8 cellular contexts compared by ENCODE assay signal in the genomic region with DNA sequence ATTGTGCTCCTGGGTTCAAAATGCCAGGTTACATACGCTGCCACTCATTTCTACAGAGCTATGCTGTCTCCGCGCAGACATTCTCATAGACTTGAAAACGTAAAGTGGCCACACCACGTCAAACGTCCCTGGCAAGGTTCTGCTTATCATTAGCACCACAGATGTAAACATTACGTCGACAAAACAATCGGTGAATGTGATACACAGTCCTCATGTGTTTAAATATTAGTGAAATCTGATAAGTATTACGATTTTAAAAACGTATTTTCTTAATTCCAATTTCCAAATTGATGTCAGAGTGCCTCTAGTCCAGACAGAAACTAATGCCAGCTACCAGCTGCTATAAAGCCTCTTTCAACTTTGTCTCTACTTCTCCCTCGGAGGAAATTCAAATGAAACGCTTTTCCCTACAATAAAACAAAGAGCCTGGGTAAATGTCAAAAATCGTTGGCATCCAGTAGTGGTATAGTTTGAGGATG. TPM values are rescaled to one million over a fixed set of nuclear protein-coding genes. Genes with fewer than 3 reads are reported as not detected.
A peak's percentile ranks its signal among the peaks of the same experiment; 100 is the strongest.
DNase-seq lines count a peak whose midpoint lies in the region; ATAC-seq and TF ChIP-seq lines count a peak whose summit lies in the region.

No MANE protein-coding gene starts in this region.

- no peaks in the 10 kb centered on the region for H3K27me3 Mint-ChIP-seq in T-helper 17 cell

- peak overlapping the region; percentile 93 for H3K4me3 Mint-ChIP-seq in T-helper 17 cell

- no peaks in the 10 kb centered on the region for H3K36me3 ChIP-seq in ectodermal cell (ENCODE audit: control insufficient read depth, insufficient read depth, low read length)
- no peaks in the 10 kb centered on the region for H3K36me3 ChIP-seq in mesendoderm (ENCODE audit: control insufficient read depth, insufficient read depth, low read length)
- no peaks in the 10 kb centered on the region for H3K36me3 ChIP-seq in upper lobe of right lung

- ATAC-seq in GM21390 (IDR thresholded peaks at IDR 0.05; ENCODE audit: unreplicated experiment) (peak; percentile 11), T-helper 17 cell (peak; percentile 22), upper lobe of right lung (peak; percentile 34), GM18505 (IDR thresholded peaks at IDR 0.05; ENCODE audit: unreplicated experiment) (no peak)

- no peak overlapping the region for H3K18ac ChIP-seq in mesendoderm (ENCODE audit: low read length)

- H2AK5ac ChIP-seq in mesendoderm (ENCODE audit: low read length): no peak overlapping the region

- H3K79me2 ChIP-seq in mesendoderm (ENCODE audit: control insufficient read depth, insufficient read depth, low read length): peaks cover 22% of the 10 kb centered on the region

- no peak overlapping the region for H4K5ac ChIP-seq in mesendoderm (ENCODE audit: low read length)

- peaks cover 23% of the 10 kb centered on the region for H3K36me3 Mint-ChIP-seq in T-helper 17 cell (ENCODE audit: low read depth)

- no peak overlapping the region for H2BK120ac ChIP-seq in mesendoderm (ENCODE audit: low read depth, low read length)

- peaks cover 43% of the 10 kb centered on the region for H3K4me1 Mint-ChIP-seq in T-helper 17 cell

- WGBS in ectodermal cell, 2 experiments: 9 to 14% methylated on average over 9 to 14 of the region's 14 CpGs
- no CpG with 5 or more reads among the region's 14 CpGs for WGBS in mesendoderm (ENCODE audit: extremely low coverage, insufficient coverage, low lambda C conversion rate)

- H3K9me3 ChIP-seq in T-helper 17 cell (ENCODE audit: control insufficient read depth, low read length, poor library complexity, severe bottlenecking) (no peaks in the 10 kb centered on the region), ectodermal cell (ENCODE audit: control insufficient read depth, low read length) (no peaks in the 10 kb centered on the region), upper lobe of right lung (no peaks in the 10 kb centered on the region)

- H3K27me3 ChIP-seq in ectodermal cell (ENCODE audit: control insufficient read depth, insufficient read depth, low read length, poor library complexity, severe bottlenecking): peaks cover 26% of the 10 kb centered on the region
- H3K27me3 ChIP-seq in mesendoderm (ENCODE audit: insufficient read depth, low read length, poor library complexity): no peaks in the 10 kb centered on the region
- no peaks in the 10 kb centered on the region for H3K27me3 ChIP-seq in upper lobe of right lung

- H3K56ac ChIP-seq in mesendoderm (ENCODE audit: low read length): peak overlapping the region; percentile 86

- H3K9ac ChIP-seq in mesendoderm (ENCODE audit: low read length): peak overlapping the region; percentile 85

- H4K8ac ChIP-seq in mesendoderm (ENCODE audit: low read depth, low read length): no peak overlapping the region

- no peak for TF ChIP-seq POLR2A in GM18505 (IDR thresholded peaks at IDR 0.05; ENCODE audit: borderline replicate concordance, extremely low read depth, insufficient read depth, insufficient read length)

- H3K4me3 ChIP-seq in ectodermal cell (ENCODE audit: insufficient read depth, low read depth, low read length): peak overlapping the region; percentile 98
- H3K4me3 ChIP-seq in mesendoderm (ENCODE audit: low read length): peak overlapping the region; percentile 76
- H3K4me3 ChIP-seq in upper lobe of right lung: peak overlapping the region; percentile 92

- H3K27ac ChIP-seq in ectodermal cell (ENCODE audit: insufficient read depth, low read depth, low read length, poor library complexity, severe bottlenecking): no peak overlapping the region
- H3K27ac ChIP-seq in mesendoderm (ENCODE audit: low read depth, low read length): no peak overlapping the region
- peak overlapping the region; percentile 97 for H3K27ac ChIP-seq in upper lobe of right lung

- peak overlapping the region; percentile 100 for H3K27ac Mint-ChIP-seq in T-helper 17 cell

- intact Hi-C loops in upper lobe of right lung (cut with DNase I): no loop called here

- H3K4me1 ChIP-seq in ectodermal cell (ENCODE audit: control insufficient read depth, insufficient read depth, low read length) (peaks cover 14% of the 10 kb centered on the region), mesendoderm (ENCODE audit: control insufficient read depth, low read depth, low read length) (peaks cover 2% of the 10 kb centered on the region), upper lobe of right lung (peaks cover 30% of the 10 kb centered on the region)

- DNase-seq in Caki2 (ENCODE audit: low read depth) (peak; percentile 76), LoVo (ENCODE audit: low spot score) (peak; percentile 44), T-helper 17 cell (peak in 1 of 3 donors; percentile 18), mesendoderm (no peak), upper lobe of right lung (no peak)

- H2BK5ac ChIP-seq in mesendoderm (ENCODE audit: low read length): no peak overlapping the region

- in situ Hi-C loops in Caki2 (cut with HindIII; ENCODE audit: low pct_unique_long_range_greater_than_20kb, low sequenced_read_pairs): no loop called here

- no peak for TF ChIP-seq CTCF in upper lobe of right lung (IDR thresholded peaks at IDR 0.05)

- no peak overlapping the region for H3K23ac ChIP-seq in mesendoderm (ENCODE audit: low read length)

- no peak overlapping the region for H2BK15ac ChIP-seq in mesendoderm (replicated peaks; ENCODE audit: low read depth)

- no peak overlapping the region for H3K4ac ChIP-seq in mesendoderm (ENCODE audit: low read depth, low read length)

- H3K79me1 ChIP-seq in mesendoderm (ENCODE audit: low read length): peaks cover 10% of the 10 kb centered on the region

- H3K4me2 ChIP-seq in mesendoderm (ENCODE audit: low read length): peak overlapping the region; percentile 96

RNA-seq across cellular contexts. Expression of a gene that starts 1.1 kb away (rescaled TPM):
- total RNA-seq in Caki2 (2014; rRNA removed; shearing (Covaris generic); ENCODE audit: low replicate concordance): 12.2 and 17.1 TPM in 2 replicates
- total RNA-seq in T-helper 17 cell (100 to 1,000 TPM; 417 to 460 TPM), upper lobe of right lung (66.9 TPM)
- 9.4 TPM for polyA plus RNA-seq in ectodermal cell (2013, experiment 1 of 4)
- 6.2 TPM for polyA plus RNA-seq in ectodermal cell (2013, experiment 2 of 4)
- polyA plus RNA-seq in ectodermal cell (2013, experiment 3 of 4): 5.4 TPM
- polyA plus RNA-seq in ectodermal cell (2013, experiment 4 of 4): 5.5 TPM
- 5.2 TPM for polyA plus RNA-seq in mesendoderm (2013, experiment 1 of 2)
- 5.8 TPM for polyA plus RNA-seq in mesendoderm (2013, experiment 2 of 2)

Comparison
In these comparisons a context has a peak if more than half of its experiments do, and no peak if none do; other contexts are left out.
1. DNase-seq: peak in Caki2 (single experiment) and LoVo (single experiment); none in mesendoderm (single experiment) and upper lobe of right lung (single experiment).
2. Peak in every context shown above with its lines, with median percentiles within 50 percentile points of each other: H3K4me3 ChIP-seq.